ENCODE assay signal across 21 cellular contexts in genomic region chr4:18935956-18936355, GRCh38.
DNase-seq lines count a peak whose midpoint lies in the region; TF ChIP-seq lines count a peak whose summit lies in the region.
"Had no signal": no experiment of that assay in that cellular context is flagged by ENCODE, and none has a peak within 500 bp of the region (broad histone marks: within the 10 kb centered on the region; RNA-seq: fewer than 3 reads in every experiment).

No MANE protein-coding gene starts in this region.

- H3K27ac ChIP-seq in mesenchymal stem cell (ENCODE audit: low read length, poor library complexity, severe bottlenecking): no peak overlapping the region
- H3K27ac ChIP-seq: adrenal gland, heart left ventricle, ovary, uterus had no signal

- H3K36me3 Mint-ChIP-seq in MCF 10A (ENCODE audit: insufficient read depth, unreplicated experiment): no peaks in the 10 kb centered on the region
- H3K36me3 Mint-ChIP-seq: immature natural killer cell had no signal

- no peaks in the 10 kb centered on the region for H3K9me3 ChIP-seq in mesenchymal stem cell (ENCODE audit: control insufficient read depth, low read length)
- H3K9me3 ChIP-seq: adrenal gland, heart left ventricle, MG63, ovary, uterus had no signal

- no TSS peak for BruUV-seq in MCF 10A (replicated peaks; lab: Mats Ljungman, UMichigan)

- WGBS in mesenchymal stem cell: 72% methylated on average over 3 of the region's 3 CpGs

- H3K4me3 ChIP-seq in epithelial cell of esophagus (ENCODE audit: low read length) (no peak overlapping the region), mesenchymal stem cell (ENCODE audit: insufficient read depth in 1 of 2, low read depth in 1 of 2, low read length in 2 of 2) (no peak overlapping the region)
- H3K4me3 ChIP-seq: adrenal gland, heart left ventricle, MG63, ovary, uterus had no signal

- no peak overlapping the region for H3K4ac ChIP-seq in mesenchymal stem cell (ENCODE audit: low read depth in 1 of 2, low read length in 2 of 2)

- no peaks in the 10 kb centered on the region for H3K9me3 Mint-ChIP-seq in MCF 10A (ENCODE audit: unreplicated experiment)

- no peaks in the 10 kb centered on the region for H3K4me1 Mint-ChIP-seq in MCF 10A (ENCODE audit: insufficient read depth, unreplicated experiment)
- H3K4me1 Mint-ChIP-seq: immature natural killer cell had no signal

- no peaks in the 10 kb centered on the region for H3K79me1 ChIP-seq in mesenchymal stem cell (replicated peaks; ENCODE audit: low read length, poor library complexity, severe bottlenecking)

- H2BK12ac ChIP-seq in mesenchymal stem cell (ENCODE audit: low read length in 2 of 2): no peak overlapping the region

- H4K8ac ChIP-seq in mesenchymal stem cell (ENCODE audit: low read length): no peak overlapping the region

- no peak overlapping the region for H3K9ac ChIP-seq in mesenchymal stem cell (ENCODE audit: low read length)

- H3K27me3 ChIP-seq in mesenchymal stem cell (ENCODE audit: control insufficient read depth in 1 of 2, insufficient read depth in 1 of 2, low read length in 2 of 2): no peaks in the 10 kb centered on the region
- H3K27me3 ChIP-seq: adrenal gland, heart left ventricle, MG63, ovary, uterus had no signal

- CTCF ChIA-PET in MCF 10A (lab: Yijun Ruan, JAX): interaction anchor here (0.6 to 0.7 kb wide), 2 partner anchors 15 to 192 kb away, joined by 3 read pairs; no protein-coding TSS in a partner anchor

- H3K23ac ChIP-seq in mesenchymal stem cell (ENCODE audit: low read length in 2 of 2): no peak overlapping the region

- H3K14ac ChIP-seq in mesenchymal stem cell (ENCODE audit: low read length in 2 of 2): no peak overlapping the region

- H3K4me3 Mint-ChIP-seq in MCF 10A (ENCODE audit: unreplicated experiment): no peak overlapping the region
- H3K4me3 Mint-ChIP-seq: activated CD8-positive, alpha-beta T cell treated with anti-CD3 and anti-CD28 coated beads, Interleukin-2, amount 10 ng/mL, durations not matched to agents 7 days and 5 days; activated T-cell treated with anti-CD3 and anti-CD28 coated beads, Interleukin-2, amount 50 U/mL, for 24 hours; immature natural killer cell had no signal

- TF ChIP-seq RAD21 in Ishikawa (IDR thresholded peaks at IDR 0.05; ENCODE audit: low read depth): peak; percentile 33; the same call in 1 of the 2 replicates

- H2AFZ ChIP-seq in mesenchymal stem cell (ENCODE audit: low read depth, low read length): peak overlapping the region; percentile 2

- peak; percentile 4 for DNase-seq in epithelial cell of esophagus (ENCODE audit: low read depth)
- DNase-seq in mesenchymal stem cell: no peak
- DNase-seq in superior temporal gyrus (ENCODE audit: extremely low spot score): peak; percentile 15
- DNase-seq in activated CD4-positive, alpha-beta T cell treated with anti-CD3 and anti-CD28 coated beads, Interleukin-2, amount 50 U/mL, for 1 hour: no peak
- DNase-seq in cardiac septum (ENCODE audit: low spot score): no peak
- no peak for DNase-seq in SKM-1 treated with dmso at 0.1 percent for 144 hours (lab: John Stamatoyannopoulos, UW; ENCODE audit: unreplicated experiment)
- DNase-seq in MCF 10A (ENCODE audit: unreplicated experiment): no peak
- DNase-seq: activated CD4-positive, CD25-positive, alpha-beta regulatory T cell; activated CD8-positive, alpha-beta T cell treated with anti-CD3 and anti-CD28 coated beads, Interleukin-2, amount 10 ng/mL, durations not matched to agents 7 days and 5 days; activated T-cell treated with anti-CD3 and anti-CD28 coated beads, Interleukin-2, amount 50 U/mL, for 24 hours; adrenal gland; DMS 273 treated with DMSO at 0.1 percent for 48 hours; heart left ventricle; immature natural killer cell; MG63; NCI-H146; NCI-H2171 treated with DMSO at 0.1 percent for 48 hours; NCI-H526 treated with DMSO at 0.1 percent for 48 hours; ovary; uterus had no signal

- no peak overlapping the region for H2BK5ac ChIP-seq in mesenchymal stem cell (ENCODE audit: low read depth, low read length, poor library complexity, severe bottlenecking)

- intact Hi-C loops in cardiac septum (cut with DNase I): loop anchor here (2.0 kb wide), 1 partner anchor 247 kb away; no protein-coding TSS in a partner anchor
- intact Hi-C loops in MCF 10A (cut with micrococcal nuclease): no loop called here

- H3K27me3 Mint-ChIP-seq in MCF 10A (ENCODE audit: insufficient read depth, unreplicated experiment): no peaks in the 10 kb centered on the region
- H3K27me3 Mint-ChIP-seq: activated T-cell treated with anti-CD3 and anti-CD28 coated beads, Interleukin-2, amount 50 U/mL, for 24 hours had no signal

- no peaks in the 10 kb centered on the region for H3K36me3 ChIP-seq in mesenchymal stem cell (ENCODE audit: control insufficient read depth in 1 of 2, insufficient read depth in 2 of 2, low read depth in 1 of 2, low read length in 2 of 2)
- H3K36me3 ChIP-seq: adrenal gland, heart left ventricle, MG63, ovary, uterus had no signal

- no peak overlapping the region for H3K27ac Mint-ChIP-seq in MCF 10A (ENCODE audit: low read depth, unreplicated experiment)
- H3K27ac Mint-ChIP-seq: activated CD8-positive, alpha-beta T cell treated with anti-CD3 and anti-CD28 coated beads, Interleukin-2, amount 10 ng/mL, durations not matched to agents 7 days and 5 days; activated T-cell treated with anti-CD3 and anti-CD28 coated beads, Interleukin-2, amount 50 U/mL, for 24 hours; immature natural killer cell had no signal

- TF ChIP-seq CTCF in epithelial cell of esophagus (IDR thresholded peaks at IDR 0.05; ENCODE audit: insufficient read depth, low read depth, low read length, missing control alignments): no peak
- no peak for TF ChIP-seq CTCF in MCF 10A (IDR thresholded peaks at IDR 0.05; ENCODE audit: unreplicated experiment)

- peak; percentile 92 for TF ChIP-seq EP300 in Ishikawa (IDR thresholded peaks at IDR 0.05; ENCODE audit: borderline replicate concordance)

- H2BK120ac ChIP-seq in mesenchymal stem cell (ENCODE audit: low read depth, low read length): no peak overlapping the region

- H2BK15ac ChIP-seq in mesenchymal stem cell (ENCODE audit: low read depth, poor library complexity, severe bottlenecking): no peak overlapping the region

- peak overlapping the region; percentile 69 for H2AK5ac ChIP-seq in mesenchymal stem cell (ENCODE audit: low read length, severe bottlenecking)

- no peak overlapping the region for H4K91ac ChIP-seq in mesenchymal stem cell (ENCODE audit: low read length)

- POLR2A ChIA-PET in MCF 10A (lab: Yijun Ruan, JAX): no interaction called here

- no peak overlapping the region for H3K18ac ChIP-seq in mesenchymal stem cell (ENCODE audit: low read depth in 1 of 2, low read length in 2 of 2)

- peaks cover 6% of the 10 kb centered on the region for H3K4me1 ChIP-seq in mesenchymal stem cell (ENCODE audit: control insufficient read depth, insufficient read depth, low read depth, low read length)
- H3K4me1 ChIP-seq: adrenal gland, uterus had no signal

- no peak overlapping the region for H3K4me2 ChIP-seq in mesenchymal stem cell (ENCODE audit: low read length, poor library complexity, severe bottlenecking)

TF ChIP-seq in Ishikawa, 13 proteins besides CTCF, POLR2A, EP300 and RAD21:
- TF ChIP-seq USF1 (IDR thresholded peaks at IDR 0.05): no peak
- no peak for TF ChIP-seq ZBTB7A (IDR thresholded peaks at IDR 0.05; ENCODE audit: low read depth)
- TF ChIP-seq FOXM1 (IDR thresholded peaks at IDR 0.05; ENCODE audit: borderline replicate concordance, low read depth): peak; percentile 93
- TF ChIP-seq YY1 (IDR thresholded peaks at IDR 0.05; ENCODE audit: low read depth): 0 out of 2 replicates have a peak, but pooled peaks have one; percentile 35
- TF ChIP-seq CEBPB (IDR thresholded peaks at IDR 0.05): peak; percentile 74; the same call in 1 of the 2 replicates
- TF ChIP-seq CREB1 (IDR thresholded peaks at IDR 0.05; ENCODE audit: low read depth): no peak
- peak; percentile 89 for TF ChIP-seq TEAD4 (IDR thresholded peaks at IDR 0.05)
- TF ChIP-seq TCF12 (IDR thresholded peaks at IDR 0.05; ENCODE audit: low read depth): peak; percentile 94
- peak; percentile 59; the same call in 1 of the 2 replicates for TF ChIP-seq MAX (IDR thresholded peaks at IDR 0.05)
- peak; percentile 62; the same call in 1 of the 2 replicates for TF ChIP-seq EGR1 (IDR thresholded peaks at IDR 0.05)
- TF ChIP-seq NFIC (IDR thresholded peaks at IDR 0.05): peak; percentile 88
- TF ChIP-seq TAF1 (IDR thresholded peaks at IDR 0.05; ENCODE audit: low read depth): no peak
TF ChIP-seq in Ishikawa: peak in this region for 8.

Comparison
In these comparisons a context has a peak if more than half of its experiments do, and no peak if none do; other contexts are left out.
1. DNase-seq: peak in epithelial cell of esophagus (single experiment) and superior temporal gyrus (single experiment); none in mesenchymal stem cell (single experiment), activated CD4-positive, alpha-beta T cell treated with anti-CD3 and anti-CD28 coated beads, Interleukin-2, amount 50 U/mL, for 1 hour (single experiment), cardiac septum (single experiment), SKM-1 treated with dmso at 0.1 percent for 144 hours (single experiment) and MCF 10A (single experiment).